ENCODE assay signal across 1 cellular context in the genomic region with DNA sequence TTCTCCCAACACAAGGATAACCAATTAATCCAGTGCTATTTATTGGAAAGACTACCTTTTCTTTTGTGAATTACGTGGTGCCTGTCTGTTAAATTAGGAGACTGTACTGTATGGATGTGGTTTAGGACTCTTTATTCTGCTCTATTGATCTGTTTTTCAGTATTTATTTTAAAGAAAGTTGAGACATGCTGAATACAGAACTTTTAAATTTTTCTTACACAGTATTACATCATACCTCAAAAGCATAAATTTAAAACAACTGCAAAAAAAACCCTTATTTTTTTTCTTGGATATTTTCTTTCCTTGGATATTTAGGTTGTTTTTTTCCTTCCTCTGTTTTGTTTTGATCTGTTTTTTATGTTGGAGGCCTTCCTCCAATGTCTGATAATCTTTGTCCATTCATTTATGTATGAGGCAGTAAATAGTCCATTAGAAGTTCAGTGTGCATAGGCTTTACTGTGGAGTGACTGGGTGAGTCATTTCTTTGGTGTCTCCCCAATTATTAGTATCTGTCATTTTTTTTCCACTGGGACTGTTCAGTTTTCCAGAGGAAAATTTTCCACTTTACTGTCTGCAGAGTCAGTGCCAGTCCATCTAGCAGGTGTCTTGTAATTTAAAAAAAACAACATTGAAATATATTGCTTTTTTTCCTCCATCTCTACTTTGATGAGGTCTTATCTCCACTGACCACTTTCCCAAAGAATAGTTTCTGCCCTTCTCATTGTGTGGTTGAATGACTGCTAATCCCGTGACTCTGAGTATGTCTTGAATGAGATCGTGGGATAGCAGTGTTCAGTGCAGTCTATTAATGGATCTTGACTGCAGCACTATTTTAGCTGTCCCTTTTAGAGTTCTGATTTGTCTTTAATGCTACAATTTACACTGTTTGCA.
A peak's percentile ranks its signal among the peaks of the same experiment; 100 is the strongest.
TF ChIP-seq lines count a peak whose summit lies in the region.

No MANE protein-coding gene starts in this region.

TF ChIP-seq in K562, 482 proteins besides CTCF, POLR2A, EP300 and RAD21 (continued from another document and continues in another):
- TF ChIP-seq STAT5A (IDR thresholded peaks at IDR 0.05; ENCODE audit: borderline replicate concordance, low read length) (no peak; the same call in 1 of the 2 replicates), FUS (optimal IDR thresholded peaks at IDR 0.05; ENCODE audit: low read depth, low read length) (no peak), CEBPG (CRISPR knock-in tag; IDR thresholded peaks at IDR 0.05) (no peak), CEBPG (tag; conservative IDR thresholded peaks at IDR 0.05 in 1 of 2, IDR thresholded peaks at IDR 0.05 in 1 of 2) (peak; percentile 90 to 94), ZNF133 (CRISPR knock-in tag; IDR thresholded peaks at IDR 0.05) (no peak), RB1 (IDR thresholded peaks at IDR 0.05; ENCODE audit: low read depth) (no peak), NFE2 (IDR thresholded peaks at IDR 0.05; ENCODE audit: low read depth) (peak; percentile 33; the same call in 1 of the 2 replicates), PPARD (CRISPR knock-in tag; IDR thresholded peaks at IDR 0.05) (no peak), GTF2A2 (tag; IDR thresholded peaks at IDR 0.05) (no peak), TSC22D4 (tag; IDR thresholded peaks at IDR 0.05) (no peak), ADNP (tag; IDR thresholded peaks at IDR 0.05) (peak; percentile 73), RBFOX2 (IDR thresholded peaks at IDR 0.05; ENCODE audit: low read depth, low read length) (no peak), HEY1 (CRISPR knock-in tag; IDR thresholded peaks at IDR 0.05; ENCODE audit: borderline replicate concordance) (no peak), SLC30A9 (CRISPR knock-in tag; IDR thresholded peaks at IDR 0.05) (no peak), LCOR (CRISPR knock-in tag; IDR thresholded peaks at IDR 0.05) (peak; percentile 72; the same call in 1 of the 2 replicates), TRIM24 (IDR thresholded peaks at IDR 0.05) (peak; percentile 43 to 63; a peak in 1 of 4 replicates), ELF4 (CRISPR knock-in tag; IDR thresholded peaks at IDR 0.05) (no peak), ARID1B (IDR thresholded peaks at IDR 0.05) (peak; percentile 86), HDGF (IDR thresholded peaks at IDR 0.05) (no peak), HMG20B (CRISPR knock-in tag; IDR thresholded peaks at IDR 0.05) (no peak), TFAM (CRISPR knock-in tag; conservative IDR thresholded peaks at IDR 0.05) (no peak), GATAD2A (IDR thresholded peaks at IDR 0.05) (peak; percentile 38; the same call in 1 of the 2 replicates), LEF1 (IDR thresholded peaks at IDR 0.05) (peak; percentile 62; the same call in 1 of the 2 replicates), FOXJ2 (tag; IDR thresholded peaks at IDR 0.05) (peak; percentile 72; the same call in 1 of the 2 replicates), HDAC2 (IDR thresholded peaks at IDR 0.05) (0 out of 2 replicates have a peak, but pooled peaks have one; percentile 76), RUNX1 (IDR thresholded peaks at IDR 0.05; ENCODE audit: low read depth) (no peak), SRSF1 (IDR thresholded peaks at IDR 0.05; ENCODE audit: low read depth, low read length) (no peak), JUN (IDR thresholded peaks at IDR 0.05; ENCODE audit: borderline replicate concordance, low read depth, low read length) (peak; percentile 59), JUN (CRISPR knock-in tag; IDR thresholded peaks at IDR 0.05; ENCODE audit: borderline replicate concordance) (no peak), HSF4 (CRISPR knock-in tag; IDR thresholded peaks at IDR 0.05; ENCODE audit: borderline replicate concordance) (no peak), ZKSCAN1 (IDR thresholded peaks at IDR 0.05; ENCODE audit: low read depth, low read length) (no peak), RBBP5 (IDR thresholded peaks at IDR 0.05; ENCODE audit: borderline replicate concordance, insufficient read depth, low read length, poor library complexity, severe bottlenecking) (no peak), BRF1 (IDR thresholded peaks at IDR 0.05; ENCODE audit: borderline replicate concordance, extremely low read depth, insufficient read length) (no peak), NFATC3 (IDR thresholded peaks at IDR 0.05) (no peak; the same call in 1 of the 2 replicates), RHOXF2B (CRISPR knock-in tag; conservative IDR thresholded peaks at IDR 0.05) (no peak)
- TF ChIP-seq, protein P1, sequence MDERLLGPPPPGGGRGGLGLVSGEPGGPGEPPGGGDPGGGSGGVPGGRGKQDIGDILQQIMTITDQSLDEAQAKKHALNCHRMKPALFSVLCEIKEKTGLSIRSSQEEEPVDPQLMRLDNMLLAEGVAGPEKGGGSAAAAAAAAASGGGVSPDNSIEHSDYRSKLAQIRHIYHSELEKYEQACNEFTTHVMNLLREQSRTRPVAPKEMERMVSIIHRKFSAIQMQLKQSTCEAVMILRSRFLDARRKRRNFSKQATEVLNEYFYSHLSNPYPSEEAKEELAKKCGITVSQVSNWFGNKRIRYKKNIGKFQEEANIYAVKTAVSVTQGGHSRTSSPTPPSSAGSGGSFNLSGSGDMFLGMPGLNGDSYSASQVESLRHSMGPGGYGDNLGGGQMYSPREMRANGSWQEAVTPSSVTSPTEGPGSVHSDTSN (CRISPR knock-in tag; IDR thresholded peaks at IDR 0.05; ENCODE audit: low read depth), result no peak
- TF ChIP-seq, protein P1 (tag; conservative IDR thresholded peaks at IDR 0.05; ENCODE audit: low read depth), result no peak
- TF ChIP-seq, protein P2, sequence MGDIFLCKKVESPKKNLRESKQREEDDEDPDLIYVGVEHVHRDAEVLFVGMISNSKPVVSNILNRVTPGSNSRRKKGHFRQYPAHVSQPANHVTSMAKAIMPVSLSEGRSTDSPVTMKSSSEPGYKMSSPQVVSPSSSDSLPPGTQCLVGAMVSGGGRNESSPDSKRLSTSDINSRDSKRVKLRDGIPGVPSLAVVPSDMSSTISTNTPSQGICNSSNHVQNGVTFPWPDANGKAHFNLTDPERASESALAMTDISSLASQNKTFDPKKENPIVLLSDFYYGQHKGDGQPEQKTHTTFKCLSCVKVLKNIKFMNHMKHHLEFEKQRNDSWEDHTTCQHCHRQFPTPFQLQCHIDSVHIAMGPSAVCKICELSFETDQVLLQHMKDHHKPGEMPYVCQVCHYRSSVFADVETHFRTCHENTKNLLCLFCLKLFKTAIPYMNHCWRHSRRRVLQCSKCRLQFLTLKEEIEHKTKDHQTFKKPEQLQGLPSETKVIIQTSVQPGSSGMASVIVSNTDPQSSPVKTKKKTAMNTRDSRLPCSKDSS (IDR thresholded peaks at IDR 0.05; ENCODE audit: low read depth, partially characterized antibody), result no peak
- TF ChIP-seq, protein P3, sequence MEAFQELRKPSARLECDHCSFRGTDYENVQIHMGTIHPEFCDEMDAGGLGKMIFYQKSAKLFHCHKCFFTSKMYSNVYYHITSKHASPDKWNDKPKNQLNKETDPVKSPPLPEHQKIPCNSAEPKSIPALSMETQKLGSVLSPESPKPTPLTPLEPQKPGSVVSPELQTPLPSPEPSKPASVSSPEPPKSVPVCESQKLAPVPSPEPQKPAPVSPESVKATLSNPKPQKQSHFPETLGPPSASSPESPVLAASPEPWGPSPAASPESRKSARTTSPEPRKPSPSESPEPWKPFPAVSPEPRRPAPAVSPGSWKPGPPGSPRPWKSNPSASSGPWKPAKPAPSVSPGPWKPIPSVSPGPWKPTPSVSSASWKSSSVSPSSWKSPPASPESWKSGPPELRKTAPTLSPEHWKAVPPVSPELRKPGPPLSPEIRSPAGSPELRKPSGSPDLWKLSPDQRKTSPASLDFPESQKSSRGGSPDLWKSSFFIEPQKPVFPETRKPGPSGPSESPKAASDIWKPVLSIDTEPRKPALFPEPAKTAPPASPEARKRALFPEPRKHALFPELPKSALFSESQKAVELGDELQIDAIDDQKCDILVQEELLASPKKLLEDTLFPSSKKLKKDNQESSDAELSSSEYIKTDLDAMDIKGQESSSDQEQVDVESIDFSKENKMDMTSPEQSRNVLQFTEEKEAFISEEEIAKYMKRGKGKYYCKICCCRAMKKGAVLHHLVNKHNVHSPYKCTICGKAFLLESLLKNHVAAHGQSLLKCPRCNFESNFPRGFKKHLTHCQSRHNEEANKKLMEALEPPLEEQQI (IDR thresholded peaks at IDR 0.05), result peak; percentile 69; the same call in 1 of the 2 replicates
- TF ChIP-seq, protein P4, sequence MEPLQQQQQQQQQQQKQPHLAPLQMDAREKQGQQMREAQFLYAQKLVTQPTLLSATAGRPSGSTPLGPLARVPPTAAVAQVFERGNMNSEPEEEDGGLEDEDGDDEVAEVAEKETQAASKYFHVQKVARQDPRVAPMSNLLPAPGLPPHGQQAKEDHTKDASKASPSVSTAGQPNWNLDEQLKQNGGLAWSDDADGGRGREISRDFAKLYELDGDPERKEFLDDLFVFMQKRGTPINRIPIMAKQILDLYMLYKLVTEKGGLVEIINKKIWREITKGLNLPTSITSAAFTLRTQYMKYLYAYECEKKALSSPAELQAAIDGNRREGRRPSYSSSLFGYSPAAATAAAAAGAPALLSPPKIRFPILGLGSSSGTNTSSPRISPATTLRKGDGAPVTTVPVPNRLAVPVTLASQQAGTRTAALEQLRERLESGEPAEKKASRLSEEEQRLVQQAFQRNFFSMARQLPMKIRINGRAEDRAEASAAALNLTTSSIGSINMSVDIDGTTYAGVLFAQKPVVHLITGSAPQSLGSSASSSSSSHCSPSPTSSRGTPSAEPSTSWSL (CRISPR knock-in tag; IDR thresholded peaks at IDR 0.05; ENCODE audit: borderline replicate concordance), result no peak
- TF ChIP-seq, protein P5, sequence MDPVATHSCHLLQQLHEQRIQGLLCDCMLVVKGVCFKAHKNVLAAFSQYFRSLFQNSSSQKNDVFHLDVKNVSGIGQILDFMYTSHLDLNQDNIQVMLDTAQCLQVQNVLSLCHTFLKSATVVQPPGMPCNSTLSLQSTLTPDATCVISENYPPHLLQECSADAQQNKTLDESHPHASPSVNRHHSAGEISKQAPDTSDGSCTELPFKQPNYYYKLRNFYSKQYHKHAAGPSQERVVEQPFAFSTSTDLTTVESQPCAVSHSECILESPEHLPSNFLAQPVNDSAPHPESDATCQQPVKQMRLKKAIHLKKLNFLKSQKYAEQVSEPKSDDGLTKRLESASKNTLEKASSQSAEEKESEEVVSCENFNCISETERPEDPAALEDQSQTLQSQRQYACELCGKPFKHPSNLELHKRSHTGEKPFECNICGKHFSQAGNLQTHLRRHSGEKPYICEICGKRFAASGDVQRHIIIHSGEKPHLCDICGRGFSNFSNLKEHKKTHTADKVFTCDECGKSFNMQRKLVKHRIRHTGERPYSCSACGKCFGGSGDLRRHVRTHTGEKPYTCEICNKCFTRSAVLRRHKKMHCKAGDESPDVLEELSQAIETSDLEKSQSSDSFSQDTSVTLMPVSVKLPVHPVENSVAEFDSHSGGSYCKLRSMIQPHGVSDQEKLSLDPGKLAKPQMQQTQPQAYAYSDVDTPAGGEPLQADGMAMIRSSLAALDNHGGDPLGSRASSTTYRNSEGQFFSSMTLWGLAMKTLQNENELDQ (CRISPR knock-in tag; IDR thresholded peaks at IDR 0.05; ENCODE audit: borderline replicate concordance), result no peak
- TF ChIP-seq, protein P6, sequence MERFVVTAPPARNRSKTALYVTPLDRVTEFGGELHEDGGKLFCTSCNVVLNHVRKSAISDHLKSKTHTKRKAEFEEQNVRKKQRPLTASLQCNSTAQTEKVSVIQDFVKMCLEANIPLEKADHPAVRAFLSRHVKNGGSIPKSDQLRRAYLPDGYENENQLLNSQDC (CRISPR knock-in tag; IDR thresholded peaks at IDR 0.05), result no peak
- TF ChIP-seq, protein P7, sequence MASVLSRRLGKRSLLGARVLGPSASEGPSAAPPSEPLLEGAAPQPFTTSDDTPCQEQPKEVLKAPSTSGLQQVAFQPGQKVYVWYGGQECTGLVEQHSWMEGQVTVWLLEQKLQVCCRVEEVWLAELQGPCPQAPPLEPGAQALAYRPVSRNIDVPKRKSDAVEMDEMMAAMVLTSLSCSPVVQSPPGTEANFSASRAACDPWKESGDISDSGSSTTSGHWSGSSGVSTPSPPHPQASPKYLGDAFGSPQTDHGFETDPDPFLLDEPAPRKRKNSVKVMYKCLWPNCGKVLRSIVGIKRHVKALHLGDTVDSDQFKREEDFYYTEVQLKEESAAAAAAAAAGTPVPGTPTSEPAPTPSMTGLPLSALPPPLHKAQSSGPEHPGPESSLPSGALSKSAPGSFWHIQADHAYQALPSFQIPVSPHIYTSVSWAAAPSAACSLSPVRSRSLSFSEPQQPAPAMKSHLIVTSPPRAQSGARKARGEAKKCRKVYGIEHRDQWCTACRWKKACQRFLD (CRISPR knock-in tag; IDR thresholded peaks at IDR 0.05), result no peak
- TF ChIP-seq, protein P8, sequence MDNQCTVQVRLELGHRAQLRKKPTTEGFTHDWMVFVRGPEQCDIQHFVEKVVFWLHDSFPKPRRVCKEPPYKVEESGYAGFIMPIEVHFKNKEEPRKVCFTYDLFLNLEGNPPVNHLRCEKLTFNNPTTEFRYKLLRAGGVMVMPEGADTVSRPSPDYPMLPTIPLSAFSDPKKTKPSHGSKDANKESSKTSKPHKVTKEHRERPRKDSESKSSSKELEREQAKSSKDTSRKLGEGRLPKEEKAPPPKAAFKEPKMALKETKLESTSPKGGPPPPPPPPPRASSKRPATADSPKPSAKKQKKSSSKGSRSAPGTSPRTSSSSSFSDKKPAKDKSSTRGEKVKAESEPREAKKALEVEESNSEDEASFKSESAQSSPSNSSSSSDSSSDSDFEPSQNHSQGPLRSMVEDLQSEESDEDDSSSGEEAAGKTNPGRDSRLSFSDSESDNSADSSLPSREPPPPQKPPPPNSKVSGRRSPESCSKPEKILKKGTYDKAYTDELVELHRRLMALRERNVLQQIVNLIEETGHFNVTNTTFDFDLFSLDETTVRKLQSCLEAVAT (IDR thresholded peaks at IDR 0.05), result 0 out of 4 replicates have a peak, but pooled peaks of 1 of the 2 experiments have one; percentile 38
- TF ChIP-seq, protein P9, sequence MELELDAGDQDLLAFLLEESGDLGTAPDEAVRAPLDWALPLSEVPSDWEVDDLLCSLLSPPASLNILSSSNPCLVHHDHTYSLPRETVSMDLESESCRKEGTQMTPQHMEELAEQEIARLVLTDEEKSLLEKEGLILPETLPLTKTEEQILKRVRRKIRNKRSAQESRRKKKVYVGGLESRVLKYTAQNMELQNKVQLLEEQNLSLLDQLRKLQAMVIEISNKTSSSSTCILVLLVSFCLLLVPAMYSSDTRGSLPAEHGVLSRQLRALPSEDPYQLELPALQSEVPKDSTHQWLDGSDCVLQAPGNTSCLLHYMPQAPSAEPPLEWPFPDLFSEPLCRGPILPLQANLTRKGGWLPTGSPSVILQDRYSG (tag; conservative IDR thresholded peaks at IDR 0.05; ENCODE audit: low read depth), result no peak
- TF ChIP-seq, protein P10, sequence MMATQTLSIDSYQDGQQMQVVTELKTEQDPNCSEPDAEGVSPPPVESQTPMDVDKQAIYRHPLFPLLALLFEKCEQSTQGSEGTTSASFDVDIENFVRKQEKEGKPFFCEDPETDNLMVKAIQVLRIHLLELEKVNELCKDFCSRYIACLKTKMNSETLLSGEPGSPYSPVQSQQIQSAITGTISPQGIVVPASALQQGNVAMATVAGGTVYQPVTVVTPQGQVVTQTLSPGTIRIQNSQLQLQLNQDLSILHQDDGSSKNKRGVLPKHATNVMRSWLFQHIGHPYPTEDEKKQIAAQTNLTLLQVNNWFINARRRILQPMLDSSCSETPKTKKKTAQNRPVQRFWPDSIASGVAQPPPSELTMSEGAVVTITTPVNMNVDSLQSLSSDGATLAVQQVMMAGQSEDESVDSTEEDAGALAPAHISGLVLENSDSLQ (IDR thresholded peaks at IDR 0.05), result peak; percentile 70
